In the genomic region with DNA sequence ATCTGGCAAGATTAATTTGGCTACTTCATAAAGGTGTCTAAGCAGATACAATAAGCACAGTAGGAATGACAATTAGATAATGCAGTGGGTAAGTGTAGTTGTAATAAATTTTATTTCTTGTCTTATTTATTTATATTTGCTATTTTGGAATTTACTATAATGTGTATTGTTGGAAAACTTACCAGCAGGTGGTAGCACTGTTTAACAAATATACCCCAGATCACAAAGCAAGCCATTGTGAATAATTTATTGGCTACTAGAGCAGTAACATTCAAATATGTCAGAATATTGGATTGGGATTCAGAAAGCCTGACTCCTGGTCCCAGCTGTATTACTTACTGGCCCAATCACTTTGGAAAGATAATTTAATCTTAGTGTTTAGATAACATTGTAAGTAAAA, we compare ENCODE assay signal across 1 cellular context.
A peak's percentile ranks its signal among the peaks of the same experiment; 100 is the strongest.
TF ChIP-seq lines count a peak whose summit lies in the region.

No MANE protein-coding gene starts in this region.

TF ChIP-seq in SK-N-SH, 30 proteins besides CTCF, POLR2A, EP300 and RAD21 (continued from another document):
- TF ChIP-seq CHD2 (IDR thresholded peaks at IDR 0.05; ENCODE audit: low read length, partially characterized antibody) (no peak), JUND (IDR thresholded peaks at IDR 0.05) (no peak), SMC3 (IDR thresholded peaks at IDR 0.05; ENCODE audit: low read depth, low read length) (peak; percentile 43), NRF1 (IDR thresholded peaks at IDR 0.05; ENCODE audit: low read depth, low read length) (no peak), SIN3A (IDR thresholded peaks at IDR 0.05; ENCODE audit: borderline replicate concordance, low read depth, low read length) (no peak), MXI1 (IDR thresholded peaks at IDR 0.05; ENCODE audit: low read depth, low read length) (peak; percentile 22; the same call in 1 of the 2 replicates), TAF1 (IDR thresholded peaks at IDR 0.05; ENCODE audit: borderline replicate concordance, low read depth, low read length) (no peak), YY1 (IDR thresholded peaks at IDR 0.05; ENCODE audit: low read depth) (no peak), MEF2A (IDR thresholded peaks at IDR 0.05; ENCODE audit: borderline replicate concordance, low read depth) (no peak), EZH2phosphoT487 (IDR thresholded peaks at IDR 0.05; ENCODE audit: borderline replicate concordance, low read depth) (no peak)
- TF ChIP-seq, protein P1, sequence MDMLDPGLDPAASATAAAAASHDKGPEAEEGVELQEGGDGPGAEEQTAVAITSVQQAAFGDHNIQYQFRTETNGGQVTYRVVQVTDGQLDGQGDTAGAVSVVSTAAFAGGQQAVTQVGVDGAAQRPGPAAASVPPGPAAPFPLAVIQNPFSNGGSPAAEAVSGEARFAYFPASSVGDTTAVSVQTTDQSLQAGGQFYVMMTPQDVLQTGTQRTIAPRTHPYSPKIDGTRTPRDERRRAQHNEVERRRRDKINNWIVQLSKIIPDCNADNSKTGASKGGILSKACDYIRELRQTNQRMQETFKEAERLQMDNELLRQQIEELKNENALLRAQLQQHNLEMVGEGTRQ (IDR thresholded peaks at IDR 0.05; ENCODE audit: borderline replicate concordance, low read depth, low read length): no peak
- TF ChIP-seq, protein P2, sequence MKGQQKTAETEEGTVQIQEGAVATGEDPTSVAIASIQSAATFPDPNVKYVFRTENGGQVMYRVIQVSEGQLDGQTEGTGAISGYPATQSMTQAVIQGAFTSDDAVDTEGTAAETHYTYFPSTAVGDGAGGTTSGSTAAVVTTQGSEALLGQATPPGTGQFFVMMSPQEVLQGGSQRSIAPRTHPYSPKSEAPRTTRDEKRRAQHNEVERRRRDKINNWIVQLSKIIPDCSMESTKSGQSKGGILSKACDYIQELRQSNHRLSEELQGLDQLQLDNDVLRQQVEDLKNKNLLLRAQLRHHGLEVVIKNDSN (IDR thresholded peaks at IDR 0.05; ENCODE audit: borderline replicate concordance, low read depth): no peak
- TF ChIP-seq, protein P3, sequence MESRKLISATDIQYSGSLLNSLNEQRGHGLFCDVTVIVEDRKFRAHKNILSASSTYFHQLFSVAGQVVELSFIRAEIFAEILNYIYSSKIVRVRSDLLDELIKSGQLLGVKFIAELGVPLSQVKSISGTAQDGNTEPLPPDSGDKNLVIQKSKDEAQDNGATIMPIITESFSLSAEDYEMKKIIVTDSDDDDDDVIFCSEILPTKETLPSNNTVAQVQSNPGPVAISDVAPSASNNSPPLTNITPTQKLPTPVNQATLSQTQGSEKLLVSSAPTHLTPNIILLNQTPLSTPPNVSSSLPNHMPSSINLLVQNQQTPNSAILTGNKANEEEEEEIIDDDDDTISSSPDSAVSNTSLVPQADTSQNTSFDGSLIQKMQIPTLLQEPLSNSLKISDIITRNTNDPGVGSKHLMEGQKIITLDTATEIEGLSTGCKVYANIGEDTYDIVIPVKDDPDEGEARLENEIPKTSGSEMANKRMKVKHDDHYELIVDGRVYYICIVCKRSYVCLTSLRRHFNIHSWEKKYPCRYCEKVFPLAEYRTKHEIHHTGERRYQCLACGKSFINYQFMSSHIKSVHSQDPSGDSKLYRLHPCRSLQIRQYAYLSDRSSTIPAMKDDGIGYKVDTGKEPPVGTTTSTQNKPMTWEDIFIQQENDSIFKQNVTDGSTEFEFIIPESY (IDR thresholded peaks at IDR 0.05; ENCODE audit: borderline replicate concordance, low read depth): no peak
